1 cellular context compared by ENCODE assay signal in the genomic region with DNA sequence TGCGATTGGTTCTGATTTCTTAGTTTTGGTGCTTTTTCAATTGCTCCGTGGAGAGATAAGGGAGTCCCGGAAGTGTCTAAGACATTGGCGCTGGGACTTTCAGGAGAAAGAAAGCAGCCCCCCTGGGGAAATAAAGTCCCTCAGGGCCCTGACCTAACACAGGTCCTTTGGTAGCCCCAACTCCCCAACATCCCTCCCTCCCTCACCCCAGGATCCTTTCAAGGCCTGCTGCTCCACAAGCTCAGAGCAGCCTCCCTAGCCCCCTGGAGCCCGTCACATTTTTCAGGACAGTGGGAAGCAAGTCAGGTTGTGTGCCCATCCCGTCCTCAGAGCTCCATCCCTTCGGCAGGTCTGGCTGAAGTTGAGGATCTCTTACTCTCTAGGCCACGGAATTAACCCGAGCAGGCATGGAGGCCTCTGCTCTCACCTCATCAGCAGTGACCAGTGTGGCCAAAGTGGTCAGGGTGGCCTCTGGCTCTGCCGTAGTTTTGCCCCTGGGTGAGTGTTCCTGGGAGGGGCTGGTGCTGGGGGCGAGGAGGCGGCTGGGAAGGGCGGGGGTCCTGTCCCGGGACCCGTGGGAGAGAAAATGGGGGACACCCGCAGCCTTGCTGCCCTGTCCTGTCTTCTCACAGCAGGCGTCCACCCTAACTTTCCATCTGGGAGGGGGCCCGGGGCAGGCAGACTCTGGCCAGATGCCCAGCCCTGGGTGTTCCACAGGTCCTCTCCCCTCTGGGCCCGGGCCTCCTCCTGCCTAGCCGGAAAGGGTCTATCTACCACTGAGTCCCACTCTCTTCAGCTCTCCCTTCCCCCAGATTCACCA.
TF ChIP-seq lines count a peak whose summit lies in the region.

No MANE protein-coding gene starts in this region.

TF ChIP-seq in SK-N-SH treated with all-trans-retinoic acid at 6 μM for 48 hours, 23 proteins besides CTCF, POLR2A, EP300 and RAD21 (continued from another document):
- TF ChIP-seq, protein P1, sequence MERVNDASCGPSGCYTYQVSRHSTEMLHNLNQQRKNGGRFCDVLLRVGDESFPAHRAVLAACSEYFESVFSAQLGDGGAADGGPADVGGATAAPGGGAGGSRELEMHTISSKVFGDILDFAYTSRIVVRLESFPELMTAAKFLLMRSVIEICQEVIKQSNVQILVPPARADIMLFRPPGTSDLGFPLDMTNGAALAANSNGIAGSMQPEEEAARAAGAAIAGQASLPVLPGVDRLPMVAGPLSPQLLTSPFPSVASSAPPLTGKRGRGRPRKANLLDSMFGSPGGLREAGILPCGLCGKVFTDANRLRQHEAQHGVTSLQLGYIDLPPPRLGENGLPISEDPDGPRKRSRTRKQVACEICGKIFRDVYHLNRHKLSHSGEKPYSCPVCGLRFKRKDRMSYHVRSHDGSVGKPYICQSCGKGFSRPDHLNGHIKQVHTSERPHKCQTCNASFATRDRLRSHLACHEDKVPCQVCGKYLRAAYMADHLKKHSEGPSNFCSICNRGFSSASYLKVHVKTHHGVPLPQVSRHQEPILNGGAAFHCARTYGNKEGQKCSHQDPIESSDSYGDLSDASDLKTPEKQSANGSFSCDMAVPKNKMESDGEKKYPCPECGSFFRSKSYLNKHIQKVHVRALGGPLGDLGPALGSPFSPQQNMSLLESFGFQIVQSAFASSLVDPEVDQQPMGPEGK (CRISPR knock-in tag; IDR thresholded peaks at IDR 0.05; ENCODE audit: borderline replicate concordance): no peak
